ENCODE assay signal across 20 cellular contexts in the genomic region with DNA sequence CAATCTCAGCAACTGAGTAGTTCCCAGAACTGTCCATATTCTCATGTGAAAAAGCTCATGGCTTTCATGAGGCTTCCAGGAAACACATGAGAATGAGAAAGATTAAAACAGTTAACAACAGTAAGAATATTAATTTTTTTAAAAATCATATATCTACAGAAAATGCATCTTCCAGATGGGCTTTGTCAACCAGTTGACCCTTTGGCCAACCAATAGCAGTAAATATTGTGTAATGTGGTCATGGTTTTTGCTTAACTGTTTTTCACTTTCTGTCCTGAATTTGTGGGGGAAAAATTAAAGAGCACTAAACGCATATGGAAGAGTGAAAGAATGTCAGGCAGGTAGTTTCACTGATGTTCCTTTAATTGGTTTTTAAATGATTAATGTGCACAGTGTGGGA.
DNase-seq lines count a peak whose midpoint lies in the region; ATAC-seq and TF ChIP-seq lines count a peak whose summit lies in the region.
"Had no signal": no experiment of that assay in that cellular context is flagged by ENCODE, and none has a peak within 500 bp of the region (broad histone marks: within the 10 kb centered on the region; RNA-seq: fewer than 3 reads in every experiment).

No MANE protein-coding gene starts in this region.

- DNase-seq in activated CD4-positive, alpha-beta T cell treated with anti-CD3 and anti-CD28 coated beads for 36 hours = no peak
- DNase-seq in activated CD4-positive, alpha-beta T cell treated with anti-CD3 and anti-CD28 coated beads for 48 hours = no peak
- no peak for DNase-seq in stimulated activated naive CD8-positive, alpha-beta T cell treated with anti-CD3 and anti-CD28 coated beads, Interleukin-15, amount 100 ng/mL, for 72 hours
- no peak for DNase-seq in stimulated activated naive CD8-positive, alpha-beta T cell treated with anti-CD3 and anti-CD28 coated beads, Interleukin-15, Interleukin-2, amounts not matched to agents 100 U/mL and 50 U/mL, for 24 hours
- DNase-seq in NCI-H2107 (lab: John Stamatoyannopoulos, UW) (no peak), dermis blood vessel endothelial cell (no peak), glomerular visceral epithelial cell (ENCODE audit: extremely low spot score) (no peak)
- DNase-seq: ACHN; CD8-positive, alpha-beta T cell; DND-41; H9; Kasumi-1; NCI-H1417; NCI-H1694 treated with DMSO at 0.1 percent for 48 hours; NCI-H2081 treated with DMSO at 0.1 percent for 48 hours; NCI-H446 treated with DMSO at 0.1 percent for 48 hours; NCI-H526 treated with DMSO at 0.1 percent for 48 hours; OCI-M1 had no signal

- peaks cover 19% of the 10 kb centered on the region for H3K4me1 Mint-ChIP-seq in activated CD4-positive, alpha-beta T cell treated with anti-CD3 and anti-CD28 coated beads for 36 hours
- peaks cover 20% of the 10 kb centered on the region for H3K4me1 Mint-ChIP-seq in stimulated activated naive CD8-positive, alpha-beta T cell treated with anti-CD3 and anti-CD28 coated beads, Interleukin-15, amount 100 ng/mL, for 72 hours
- peaks cover 25% of the 10 kb centered on the region for H3K4me1 Mint-ChIP-seq in nephron
- H3K4me1 Mint-ChIP-seq: H9 had no signal

- no peaks in the 10 kb centered on the region for H3K27me3 Mint-ChIP-seq in activated CD4-positive, alpha-beta T cell treated with anti-CD3 and anti-CD28 coated beads for 36 hours
- H3K27me3 Mint-ChIP-seq in stimulated activated naive CD8-positive, alpha-beta T cell treated with anti-CD3 and anti-CD28 coated beads, Interleukin-15, amount 100 ng/mL, for 72 hours = no peaks in the 10 kb centered on the region
- peaks cover 10% of the 10 kb centered on the region for H3K27me3 Mint-ChIP-seq in nephron (ENCODE audit: low read depth)

- peaks cover 87% of the 10 kb centered on the region for H3K36me3 Mint-ChIP-seq in activated CD4-positive, alpha-beta T cell treated with anti-CD3 and anti-CD28 coated beads for 36 hours (ENCODE audit: low read depth)
- H3K36me3 Mint-ChIP-seq in nephron (ENCODE audit: low read depth) = no peaks in the 10 kb centered on the region

- intact Hi-C loops in activated CD4-positive, alpha-beta T cell treated with anti-CD3 and anti-CD28 coated beads for 36 hours (cut with DNase I, micrococcal nuclease) = no loop called here

- H3K27ac Mint-ChIP-seq in activated CD4-positive, alpha-beta T cell treated with anti-CD3 and anti-CD28 coated beads for 36 hours = peak overlapping the region; percentile 23
- peak overlapping the region; percentile 27 to 34 for H3K27ac Mint-ChIP-seq in stimulated activated naive CD8-positive, alpha-beta T cell treated with anti-CD3 and anti-CD28 coated beads, Interleukin-15, amount 100 ng/mL, for 72 hours
- peak overlapping the region; percentile 51 to 95 (median 81) for H3K27ac Mint-ChIP-seq in nephron
- H3K27ac Mint-ChIP-seq: CD8-positive, alpha-beta T cell; H9 had no signal

- CTCF ChIA-PET in activated CD4-positive, alpha-beta T cell treated with anti-CD3 and anti-CD28 coated beads for 36 hours (lab: Charles Lee) = no interaction called here

- ATAC-seq in activated CD4-positive, alpha-beta T cell treated with anti-CD3 and anti-CD28 coated beads for 36 hours = no peak
- ATAC-seq in stimulated activated naive CD8-positive, alpha-beta T cell treated with anti-CD3 and anti-CD28 coated beads, Interleukin-15, amount 100 ng/mL, for 72 hours = no peak
- no peak for ATAC-seq in stimulated activated naive CD8-positive, alpha-beta T cell treated with anti-CD3 and anti-CD28 coated beads, Interleukin-15, Interleukin-2, amounts not matched to agents 100 U/mL and 50 U/mL, for 24 hours
- ATAC-seq: CD8-positive, alpha-beta T cell; GM12878 had no signal

- POLR2A ChIA-PET in activated CD4-positive, alpha-beta T cell treated with anti-CD3 and anti-CD28 coated beads for 36 hours (lab: Charles Lee) = no interaction called here

- H3K9me3 Mint-ChIP-seq in activated CD4-positive, alpha-beta T cell treated with anti-CD3 and anti-CD28 coated beads for 36 hours (ENCODE audit: low read depth) = no peaks in the 10 kb centered on the region
- H3K9me3 Mint-ChIP-seq in stimulated activated naive CD8-positive, alpha-beta T cell treated with anti-CD3 and anti-CD28 coated beads, Interleukin-15, amount 100 ng/mL, for 72 hours = no peaks in the 10 kb centered on the region
- H3K9me3 Mint-ChIP-seq in nephron = no peaks in the 10 kb centered on the region
- H3K9me3 Mint-ChIP-seq: CD8-positive, alpha-beta T cell; H9 had no signal

- no peak for TF ChIP-seq CTCF in nephron (IDR thresholded peaks at IDR 0.05; ENCODE audit: unreplicated experiment in 3 of 3)

- H3K4me3 Mint-ChIP-seq in activated CD4-positive, alpha-beta T cell treated with anti-CD3 and anti-CD28 coated beads for 36 hours = no peak overlapping the region
- H3K4me3 Mint-ChIP-seq in stimulated activated naive CD8-positive, alpha-beta T cell treated with anti-CD3 and anti-CD28 coated beads, Interleukin-15, amount 100 ng/mL, for 72 hours = no peak overlapping the region
- no peak overlapping the region for H3K4me3 Mint-ChIP-seq in nephron
- H3K4me3 Mint-ChIP-seq: CD8-positive, alpha-beta T cell; H9 had no signal

Comparison
In these comparisons a context has a peak if more than half of its experiments do, and no peak if none do; other contexts are left out.
1. H3K27ac Mint-ChIP-seq: peak in every context shown above with its lines; median percentile 81 in nephron; 30 in stimulated activated naive CD8-positive, alpha-beta T cell treated with anti-CD3 and anti-CD28 coated beads, Interleukin-15, amount 100 ng/mL, for 72 hours; 23 in activated CD4-positive, alpha-beta T cell treated with anti-CD3 and anti-CD28 coated beads for 36 hours.